Comparison of ENCODE assay signal across 10 cellular contexts in the genomic region with DNA sequence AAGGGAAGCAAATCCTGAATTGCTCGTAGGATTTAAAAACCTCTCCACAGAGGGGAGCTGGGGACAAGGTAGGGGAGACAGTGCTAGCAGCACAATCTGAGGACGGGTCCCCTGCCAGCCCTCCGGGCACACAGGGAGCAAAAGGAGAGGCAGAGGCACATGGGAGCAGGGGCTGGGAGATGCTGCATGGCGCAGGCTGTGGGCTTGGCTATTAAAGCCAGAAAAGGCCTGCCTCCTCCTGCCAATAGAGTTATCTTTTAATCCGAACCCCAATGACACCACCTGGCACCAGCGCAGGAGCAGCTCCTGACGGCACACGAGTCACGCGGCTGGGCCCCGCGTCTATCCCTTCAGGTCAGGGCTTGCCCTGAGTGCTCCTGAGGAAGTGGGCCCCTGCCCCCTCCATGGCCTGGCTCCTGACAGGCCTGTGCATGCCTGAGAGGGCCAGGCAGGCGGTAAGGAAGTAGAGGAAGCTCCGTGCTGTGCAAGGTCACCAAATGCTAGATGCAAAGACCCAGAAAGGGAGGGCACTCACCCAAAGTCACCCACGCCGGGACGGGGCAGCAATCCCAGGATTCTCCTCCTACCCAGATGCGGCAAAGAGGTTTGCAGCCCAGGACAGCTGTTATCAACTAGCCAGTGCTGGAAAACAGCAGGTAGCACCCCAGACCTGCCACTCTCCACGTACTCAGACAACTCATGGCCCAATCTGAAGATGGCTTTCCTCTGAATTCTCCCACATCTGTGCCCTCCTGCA. TPM values are rescaled to one million over a fixed set of nuclear protein-coding genes. Genes with fewer than 3 reads are reported as not detected.
DNase-seq lines count a peak whose midpoint lies in the region.
"Had no signal": no experiment of that assay in that cellular context is flagged by ENCODE, and none has a peak within 500 bp of the region (broad histone marks: within the 10 kb centered on the region; RNA-seq: fewer than 3 reads in every experiment).

No MANE protein-coding gene starts in this region.

- peak overlapping the region; percentile 33 for H2AK5ac ChIP-seq in trophoblast cell (ENCODE audit: low read length)

- H3K4me2 ChIP-seq in trophoblast cell (ENCODE audit: low read length) = no peak overlapping the region

- H3K9me3 ChIP-seq in duodenal mucosa (ENCODE audit: control insufficient read depth in 1 of 2, low read length in 2 of 2) (no peaks in the 10 kb centered on the region), trophoblast cell (ENCODE audit: insufficient read depth, low read depth, low read length) (no peaks in the 10 kb centered on the region)

- H3K27ac Mint-ChIP-seq in T-helper 2 cell treated with Interferon-gamma antibody and Interleukin-4, amounts not matched to agents 5 μg/mL and 100 μg/mL, for 36 hours = no peak overlapping the region

- no peak overlapping the region for H4K12ac ChIP-seq in trophoblast cell (ENCODE audit: low read depth, low read length)

- WGBS in trophoblast cell (ENCODE audit: extremely low coverage, insufficient coverage, insufficient read length) = no CpG with 5 or more reads among the region's 19 CpGs

- H3K4me3 ChIP-seq in duodenal mucosa (ENCODE audit: low read depth in 1 of 2, low read length in 2 of 2) (peak overlapping the region; percentile 34 to 48), trophoblast cell (ENCODE audit: low read depth, low read length) (no peak overlapping the region)

- no peak overlapping the region for H3K23ac ChIP-seq in trophoblast cell (ENCODE audit: low read length)

- H3K36me3 ChIP-seq in duodenal mucosa (ENCODE audit: control insufficient read depth in 1 of 2, insufficient read depth in 2 of 2, low read length in 2 of 2) = no peaks in the 10 kb centered on the region
- H3K36me3 ChIP-seq in trophoblast cell (ENCODE audit: control insufficient read depth in 1 of 2, insufficient read depth in 2 of 2, low read length in 2 of 2) = no peaks in the 10 kb centered on the region

- H2BK120ac ChIP-seq in trophoblast cell (ENCODE audit: insufficient read depth, low read length, poor library complexity) = peak overlapping the region; percentile 39

- intact Hi-C loops in posterior vena cava (cut with DNase I) = no loop called here

- H3K4me3 Mint-ChIP-seq in T-helper 2 cell treated with Interferon-gamma antibody and Interleukin-4, amounts not matched to agents 5 μg/mL and 100 μg/mL, for 36 hours = no peak overlapping the region

- H4K91ac ChIP-seq in trophoblast cell (ENCODE audit: low read depth, low read length) = peak overlapping the region; percentile 60

- peak overlapping the region; percentile 55 for H3K18ac ChIP-seq in trophoblast cell (ENCODE audit: low read length)

- no peaks in the 10 kb centered on the region for H3K9me3 Mint-ChIP-seq in T-helper 2 cell treated with Interferon-gamma antibody and Interleukin-4, amounts not matched to agents 5 μg/mL and 100 μg/mL, for 36 hours

- H3K27ac ChIP-seq in duodenal mucosa (ENCODE audit: low read depth, low read length) (peak overlapping the region; percentile 47), trophoblast cell (ENCODE audit: low read depth, low read length) (peak overlapping the region; percentile 2)

- H2BK12ac ChIP-seq in trophoblast cell (ENCODE audit: low read length) = peak overlapping the region; percentile 56

- H3K36me3 Mint-ChIP-seq in T-helper 2 cell treated with Interferon-gamma antibody and Interleukin-4, amounts not matched to agents 5 μg/mL and 100 μg/mL, for 36 hours (ENCODE audit: low read depth) = no peaks in the 10 kb centered on the region

- H2AFZ ChIP-seq in trophoblast cell (ENCODE audit: insufficient read depth, low read length, poor library complexity) = no peak overlapping the region

- H2BK5ac ChIP-seq in trophoblast cell (ENCODE audit: low read depth, low read length, poor library complexity) = no peak overlapping the region

- H3K4me1 Mint-ChIP-seq in T-helper 2 cell treated with Interferon-gamma antibody and Interleukin-4, amounts not matched to agents 5 μg/mL and 100 μg/mL, for 36 hours (ENCODE audit: low read depth) = peaks cover 13% of the 10 kb centered on the region

- H3K79me1 ChIP-seq in trophoblast cell (ENCODE audit: low read length) = peaks cover 16% of the 10 kb centered on the region

- DNase-seq in GDM1 (lab: John Stamatoyannopoulos, UW) (peak; percentile 80), NCI-H2171 treated with DMSO at 0.1 percent for 48 hours (lab: John Stamatoyannopoulos, UW) (peak; percentile 87), trophoblast cell (no peak), NCI-H2227 (lab: John Stamatoyannopoulos, UW; ENCODE audit: unreplicated experiment) (no peak), posterior vena cava (ENCODE audit: low spot score) (no peak)
- no peak for DNase-seq in activated CD4-positive, alpha-beta T cell treated with anti-CD3 and anti-CD28 coated beads, Interleukin-2, amount 50 U/mL, for 48 hours
- no peak for DNase-seq in T-helper 2 cell treated with Interferon-gamma antibody and Interleukin-4, amounts not matched to agents 5 μg/mL and 100 μg/mL, for 36 hours (ENCODE audit: low spot score)
- DNase-seq: cerebellar nuclear complex, occipital lobe had no signal

- peak overlapping the region; percentile 19 for H4K8ac ChIP-seq in trophoblast cell (ENCODE audit: low read depth, low read length)

- peaks cover 8% of the 10 kb centered on the region for H3K27me3 Mint-ChIP-seq in T-helper 2 cell treated with Interferon-gamma antibody and Interleukin-4, amounts not matched to agents 5 μg/mL and 100 μg/mL, for 36 hours (ENCODE audit: low read depth)

- H3K14ac ChIP-seq in trophoblast cell (ENCODE audit: low read length) = peak overlapping the region; percentile 31

- H3K9ac ChIP-seq in duodenal mucosa (ENCODE audit: low read depth in 1 of 2, low read length in 2 of 2) = peak overlapping the region in 1 of 2 donors; percentile 44
- no peak overlapping the region for H3K9ac ChIP-seq in trophoblast cell (ENCODE audit: low read length)

- peaks cover 13% of the 10 kb centered on the region for H3K79me2 ChIP-seq in trophoblast cell (ENCODE audit: control insufficient read depth, insufficient read depth, low read length, poor library complexity)

- peaks cover 41% of the 10 kb centered on the region in 2 donors for H3K4me1 ChIP-seq in duodenal mucosa (ENCODE audit: control insufficient read depth in 1 of 2, insufficient read depth in 2 of 2, low read length in 2 of 2)
- peaks cover 27 to 32% of the 10 kb centered on the region in 2 experiments for H3K4me1 ChIP-seq in trophoblast cell (ENCODE audit: control insufficient read depth in 1 of 2, insufficient read depth in 2 of 2, low read length in 2 of 2)

- no peaks in the 10 kb centered on the region for H3K27me3 ChIP-seq in duodenal mucosa (ENCODE audit: control insufficient read depth in 1 of 2, insufficient read depth in 2 of 2, low read length in 2 of 2)
- H3K27me3 ChIP-seq in trophoblast cell (ENCODE audit: insufficient read depth, low read length) = no peaks in the 10 kb centered on the region

- peak overlapping the region; percentile 72 for H3K4ac ChIP-seq in trophoblast cell (ENCODE audit: low read depth, low read length)

RNA-seq across cellular contexts. Expression of gene DLG5, which starts 28.1 kb away (rescaled TPM):
- polyA plus RNA-seq in trophoblast cell (2013) = 82.9 and 86.6 TPM in 2 replicates
- total RNA-seq in posterior vena cava = 10 to 100 TPM; 34.4 to 39.9 TPM

Comparison
In these comparisons a context has a peak if more than half of its experiments do, and no peak if none do; other contexts are left out.
1. DNase-seq: peak in GDM1 (single experiment) and NCI-H2171 treated with DMSO at 0.1 percent for 48 hours (single experiment); none in trophoblast cell (0 of 2), activated CD4-positive, alpha-beta T cell treated with anti-CD3 and anti-CD28 coated beads, Interleukin-2, amount 50 U/mL, for 48 hours (0 of 2), NCI-H2227 (single experiment), posterior vena cava (single experiment) and T-helper 2 cell treated with Interferon-gamma antibody and Interleukin-4, amounts not matched to agents 5 μg/mL and 100 μg/mL, for 36 hours (single experiment).